In the genomic region with DNA sequence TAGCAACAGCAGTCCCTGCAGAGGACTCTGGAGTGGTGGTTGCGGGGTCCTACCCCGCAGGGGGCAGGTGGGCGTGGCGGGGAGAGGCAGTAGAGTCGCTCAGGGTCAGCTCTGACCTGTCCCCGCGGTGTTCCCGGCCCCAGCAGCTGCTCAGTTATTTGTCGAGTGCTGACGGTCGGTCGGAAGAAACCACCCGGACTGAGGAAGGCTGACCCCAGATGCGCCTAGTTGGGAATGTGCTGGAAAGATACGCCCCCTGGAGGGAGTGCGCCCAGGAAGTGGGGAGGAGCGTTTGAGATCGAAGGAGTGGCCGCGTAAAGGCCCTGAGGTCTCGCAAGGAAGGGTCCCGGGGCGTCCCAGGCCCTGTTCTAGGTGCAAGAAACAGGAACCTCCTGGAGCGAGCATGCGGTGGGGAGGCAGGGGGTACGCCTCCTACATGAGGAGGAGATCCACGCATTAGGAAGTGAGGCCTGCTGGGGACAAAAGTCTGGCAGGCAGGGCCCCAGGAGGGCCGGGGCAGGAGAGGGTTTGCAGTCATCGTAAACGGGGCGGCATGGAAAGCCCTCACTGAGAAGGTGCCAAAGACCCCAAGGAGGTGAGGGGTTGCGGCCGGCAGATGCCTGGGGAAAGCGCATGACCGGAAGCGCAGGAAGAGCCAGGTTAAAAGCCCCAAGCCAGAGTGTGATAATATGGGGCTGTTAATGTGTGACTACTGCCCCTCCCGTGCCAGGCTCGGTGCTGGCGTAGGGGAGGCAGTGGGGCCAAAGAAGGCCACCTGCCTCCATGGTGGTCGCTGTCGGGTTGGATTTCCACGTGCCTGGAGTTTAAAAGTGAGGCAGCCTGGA, we compare ENCODE assay signal across 9 cellular contexts. TPM values are rescaled to one million over a fixed set of nuclear protein-coding genes. Genes with fewer than 3 reads are reported as not detected.
DNase-seq lines count a peak whose midpoint lies in the region; ATAC-seq and TF ChIP-seq lines count a peak whose summit lies in the region.
"Had no signal": no experiment of that assay in that cellular context is flagged by ENCODE, and none has a peak within 500 bp of the region (broad histone marks: within the 10 kb centered on the region; RNA-seq: fewer than 3 reads in every experiment).

No MANE protein-coding gene starts in this region.

- peaks cover 9% of the 10 kb centered on the region; the same call in 1 of the 2 replicates for H3K27me3 ChIP-seq in HUES6 (ENCODE audit: control insufficient read depth, insufficient read depth, low read length)
- H3K27me3 ChIP-seq in colonic mucosa: peaks cover 4% of the 10 kb centered on the region
- H3K27me3 ChIP-seq in right lobe of liver: no peaks in the 10 kb centered on the region
- H3K27me3 ChIP-seq in tibial artery: no peaks in the 10 kb centered on the region
- peaks cover 48% of the 10 kb centered on the region for H3K27me3 ChIP-seq in effector memory CD4-positive, alpha-beta T cell (replicated peaks; ENCODE audit: control insufficient read depth, insufficient read depth, low read length, poor library complexity, severe bottlenecking)

- CTCF ChIA-PET in AG04449 (lab: Yijun Ruan, JAX): interaction anchor here (0.6 to 10.8 kb wide), 25 partner anchors 9 to 134 kb away, joined by 3 to 257 read pairs (median 4); a partner anchor contains a TSS

- TF ChIP-seq POLR2A in right lobe of liver (IDR thresholded peaks at IDR 0.05): peak; percentile 16

- under 1% methylated on average over 20 of the region's 42 CpGs for WGBS in right lobe of liver (ENCODE audit: insufficient coverage, low coverage, low lambda C conversion rate, missing lambda C conversion rate)

- POLR2A ChIA-PET in AG04449 (lab: Yijun Ruan, JAX): interaction anchor here (1.0 kb wide), 1 partner anchor 85 kb away, joined by 3 read pairs; no protein-coding TSS in a partner anchor

- no peaks in the 10 kb centered on the region for H3K36me3 ChIP-seq in HUES6 (ENCODE audit: control insufficient read depth, insufficient read depth, low read length)
- no peaks in the 10 kb centered on the region for H3K36me3 ChIP-seq in colonic mucosa
- H3K36me3 ChIP-seq in right lobe of liver: no peaks in the 10 kb centered on the region
- H3K36me3 ChIP-seq in tibial artery: no peaks in the 10 kb centered on the region
- no peaks in the 10 kb centered on the region for H3K36me3 ChIP-seq in effector memory CD4-positive, alpha-beta T cell (ENCODE audit: control insufficient read depth, insufficient read depth, low read length)

- intact Hi-C loops in colonic mucosa (cut with DNase I) (no loop called here), right lobe of liver (cut with DNase I) (no loop called here), tibial artery (cut with DNase I; ENCODE audit: low total_unique reads) (no loop called here)

- TF ChIP-seq CTCF in AG04449 (IDR thresholded peaks at IDR 0.05; ENCODE audit: insufficient read depth, low read length, missing control alignments) (peak; percentile 54), colonic mucosa (IDR thresholded peaks at IDR 0.05) (no peak), right lobe of liver (IDR thresholded peaks at IDR 0.05) (peak in 3 of 4 donors; percentile 26 to 46 (median 36)), tibial artery (IDR thresholded peaks at IDR 0.05) (peak in 1 of 2 experiments; percentile 12)

- peak; percentile 86 to 92 (median 88) for ATAC-seq in right lobe of liver

- H3K4me1 ChIP-seq in HUES6 (ENCODE audit: control insufficient read depth, insufficient read depth, low read length) (peaks cover 32% of the 10 kb centered on the region), colonic mucosa (peaks cover 5% of the 10 kb centered on the region), right lobe of liver (no peaks in the 10 kb centered on the region), tibial artery (peaks cover 4 to 59% (median 46%) of the 10 kb centered on the region in 4 donors)
- H3K4me1 ChIP-seq in effector memory CD4-positive, alpha-beta T cell (ENCODE audit: control insufficient read depth, insufficient read depth, low read length, poor library complexity, severe bottlenecking): peaks cover 6% of the 10 kb centered on the region

- H3K9me3 ChIP-seq in HUES6 (ENCODE audit: control insufficient read depth, insufficient read depth, low read depth, low read length) (no peaks in the 10 kb centered on the region), colonic mucosa (no peaks in the 10 kb centered on the region), right lobe of liver (no peaks in the 10 kb centered on the region), tibial artery (no peaks in the 10 kb centered on the region)
- H3K9me3 ChIP-seq in effector memory CD4-positive, alpha-beta T cell (ENCODE audit: control insufficient read depth, low read length): no peaks in the 10 kb centered on the region

- H3K4me3 ChIP-seq in AG04449 (ENCODE audit: low read depth, low read length) (peak overlapping the region; percentile 43), HUES6 (ENCODE audit: low read depth, low read length) (peak overlapping the region; percentile 60), colonic mucosa (peak overlapping the region; percentile 47), right lobe of liver (peak overlapping the region; percentile 55 to 66 (median 59)), tibial artery (peak overlapping the region; percentile 50 to 52)
- H3K4me3 ChIP-seq in effector memory CD4-positive, alpha-beta T cell (ENCODE audit: insufficient read depth, low read depth, low read length, poor library complexity, severe bottlenecking): no peak overlapping the region

- H3K9ac ChIP-seq in HUES6 (ENCODE audit: low read length) (peak overlapping the region; percentile 50), colonic mucosa (ENCODE audit: low read depth in 2 of 2, low read length in 2 of 2) (peak overlapping the region; percentile 85 to 88)

- no peak overlapping the region for H3K27ac ChIP-seq in HUES6 (ENCODE audit: low read depth, low read length)
- no peak overlapping the region for H3K27ac ChIP-seq in colonic mucosa
- peak overlapping the region; percentile 73 to 84 (median 80) for H3K27ac ChIP-seq in right lobe of liver
- peak overlapping the region; percentile 68 to 85 for H3K27ac ChIP-seq in tibial artery
- no peak overlapping the region for H3K27ac ChIP-seq in effector memory CD4-positive, alpha-beta T cell (ENCODE audit: insufficient read depth, low read length, poor library complexity, severe bottlenecking)

- DNase-seq in AG04449 (ENCODE audit: low read depth, low spot score) (no peak), colonic mucosa (peak; percentile 82), right lobe of liver (peak; percentile 73 to 81 (median 74)), tibial artery (peak; percentile 59 to 86), NCI-H128 (lab: John Stamatoyannopoulos, UW; ENCODE audit: unreplicated experiment) (no peak), NCI-H1092 (lab: John Stamatoyannopoulos, UW) (no peak)
- no peak for DNase-seq in effector memory CD4-positive, alpha-beta T cell

RNA-seq across cellular contexts. Expression of a gene that starts 9.1 kb away (rescaled TPM):
- total RNA-seq in colonic mucosa: 1 to 10 TPM in 1 of 2 donors, under 1 TPM in 1; 0.99 to 1.1 TPM
- under 1 TPM in 5 of 6 experiments, not detected in 1; 0.26 to 0.55 (median 0.44) TPM for total RNA-seq in right lobe of liver

RNA-seq across cellular contexts. Expression of a gene that starts 24.5 kb away (rescaled TPM):
- total RNA-seq in colonic mucosa: under 1 TPM in 1 of 2 donors, not detected in 1; 0.08 TPM
- total RNA-seq in right lobe of liver: not detected
- total RNA-seq: subcutaneous adipose tissue had no signal

RNA-seq across cellular contexts. Expression of a gene that starts 57.4 kb away (rescaled TPM):
- total RNA-seq in colonic mucosa: 10 to 100 TPM; 46.0 to 87.5 TPM
- total RNA-seq in right lobe of liver: 10 to 100 TPM; 23.9 to 47.8 (median 36.0) TPM

Comparison
In these comparisons a context has a peak if more than half of its experiments do, and no peak if none do; other contexts are left out.
1. DNase-seq: peak in colonic mucosa (single experiment), right lobe of liver (3 of 3) and tibial artery (2 of 2); none in AG04449 (single experiment), NCI-H128 (single experiment), effector memory CD4-positive, alpha-beta T cell (0 of 3) and NCI-H1092 (single experiment).
2. H3K27ac ChIP-seq: peak in right lobe of liver (3 of 3) and tibial artery (2 of 2); none in HUES6 (single experiment), colonic mucosa (single experiment) and effector memory CD4-positive, alpha-beta T cell (single experiment).